11 cellular contexts compared by ENCODE assay signal in genomic region chr5:114360362-114360761, GRCh38. TPM values are rescaled to one million over a fixed set of nuclear protein-coding genes. Genes with fewer than 3 reads are reported as not detected.
DNase-seq lines count a peak whose midpoint lies in the region; ATAC-seq and TF ChIP-seq lines count a peak whose summit lies in the region.
"Had no signal": no experiment of that assay in that cellular context is flagged by ENCODE, and none has a peak within 500 bp of the region (broad histone marks: within the 10 kb centered on the region; RNA-seq: fewer than 3 reads in every experiment).

No MANE protein-coding gene starts in this region.

- H3K9me2 ChIP-seq in GM23248 (ENCODE audit: insufficient read depth): no peaks in the 10 kb centered on the region

- TF ChIP-seq CTCF in AG04449 (IDR thresholded peaks at IDR 0.05; ENCODE audit: insufficient read depth, low read length, missing control alignments) (no peak), coronary artery (IDR thresholded peaks at IDR 0.05) (no peak), nephron progenitor cell (IDR thresholded peaks at IDR 0.05) (no peak)

- 10 to 11% methylated on average over 5 of the region's 5 CpGs for WGBS in GM23248 (ENCODE audit: low coverage in 1 of 2, low lambda C conversion rate in 2 of 2, missing lambda C conversion rate in 2 of 2), 2 experiments

- H3K27me3 Mint-ChIP-seq in nephron progenitor cell (ENCODE audit: low read depth, poor library complexity): peaks cover 69% of the 10 kb centered on the region

- peaks cover 39% of the 10 kb centered on the region for H3K4me1 ChIP-seq in HUES48 (ENCODE audit: control insufficient read depth, insufficient read depth, low read length)
- no peaks in the 10 kb centered on the region for H3K4me1 ChIP-seq in GM23248 (ENCODE audit: insufficient read depth)

- no peak overlapping the region for H3K4me2 ChIP-seq in GM23248 (ENCODE audit: unreplicated experiment)

- POLR2A ChIA-PET in AG04449 (lab: Yijun Ruan, JAX): no interaction called here

- no peak for ATAC-seq in GM21619 (IDR thresholded peaks at IDR 0.05; ENCODE audit: unreplicated experiment)

- no peaks in the 10 kb centered on the region for H3F3A ChIP-seq in GM23248 (ENCODE audit: insufficient read depth)

- in situ Hi-C loops in GM23248 (cut with MboI): no loop called here

- no peak overlapping the region for H3K27ac Mint-ChIP-seq in nephron progenitor cell
- H3K27ac Mint-ChIP-seq: activated naive CD4-positive, alpha-beta T cell treated with anti-CD3 and anti-CD28 coated beads, Interleukin-2, amount 10 ng/mL, durations not matched to agents 7 days and 5 days had no signal

- H3K4me3 Mint-ChIP-seq in nephron progenitor cell: peak overlapping the region; percentile 86
- H3K4me3 Mint-ChIP-seq: activated naive CD4-positive, alpha-beta T cell treated with anti-CD3 and anti-CD28 coated beads, Interleukin-2, amount 10 ng/mL, durations not matched to agents 7 days and 5 days had no signal

- H3K79me2 ChIP-seq in GM23248 (ENCODE audit: insufficient read depth): no peaks in the 10 kb centered on the region

- peak overlapping the region; percentile 74 for H3K9ac ChIP-seq in HUES48 (ENCODE audit: low read depth, low read length)
- H3K9ac ChIP-seq in GM23248: no peak overlapping the region

- H3K4me3 ChIP-seq in AG04449 (ENCODE audit: low read depth, low read length) (peak overlapping the region; percentile 65), HUES48 (ENCODE audit: low read depth, low read length) (peak overlapping the region; percentile 95), coronary artery (peak overlapping the region; percentile 71), GM23248 (no peak overlapping the region)

- peaks cover 6% of the 10 kb centered on the region for H3K36me3 ChIP-seq in HUES48 (ENCODE audit: control insufficient read depth, insufficient read depth, low read length)
- H3K36me3 ChIP-seq in GM23248 (ENCODE audit: low read depth): no peaks in the 10 kb centered on the region

- H3K36me3 Mint-ChIP-seq in nephron progenitor cell (ENCODE audit: low read depth): no peaks in the 10 kb centered on the region
- H3K36me3 Mint-ChIP-seq: activated naive CD4-positive, alpha-beta T cell treated with anti-CD3 and anti-CD28 coated beads, Interleukin-2, amount 10 ng/mL, durations not matched to agents 7 days and 5 days had no signal

- H3K27me3 ChIP-seq in HUES48 (ENCODE audit: control insufficient read depth, insufficient read depth, low read length) (peaks cover 15% of the 10 kb centered on the region), GM23248 (replicated peaks; ENCODE audit: insufficient read depth) (peaks cover 53% of the 10 kb centered on the region)

- CTCF ChIA-PET in AG04449 (lab: Yijun Ruan, JAX): interaction anchor here (0.8 to 10.9 kb wide), 9 partner anchors 9 to 748 kb away, joined by 3 to 118 read pairs (median 4); no protein-coding TSS in a partner anchor

- H3K9me3 Mint-ChIP-seq in nephron progenitor cell: no peaks in the 10 kb centered on the region
- H3K9me3 Mint-ChIP-seq: activated naive CD4-positive, alpha-beta T cell treated with anti-CD3 and anti-CD28 coated beads, Interleukin-2, amount 10 ng/mL, durations not matched to agents 7 days and 5 days had no signal

- H3K9me3 ChIP-seq in HUES48 (ENCODE audit: control insufficient read depth, insufficient read depth, low read length) (no peaks in the 10 kb centered on the region), GM23248 (ENCODE audit: low read depth) (no peaks in the 10 kb centered on the region)

- peaks cover 25% of the 10 kb centered on the region for H3K4me1 Mint-ChIP-seq in nephron progenitor cell

- H4K20me1 ChIP-seq in GM23248 (ENCODE audit: insufficient read depth): no peaks in the 10 kb centered on the region

- DNase-seq in AG04449 (ENCODE audit: low read depth, low spot score): no peak
- no peak for DNase-seq in coronary artery (ENCODE audit: low spot score)
- no peak for DNase-seq in nephron progenitor cell
- DNase-seq in GM23248: no peak
- no peak for DNase-seq in germinal center (ENCODE audit: low spot score)
- DNase-seq in NCI-H1436 treated with DMSO at 0.1 percent for 48 hours (lab: John Stamatoyannopoulos, UW): no peak
- DNase-seq: activated naive CD4-positive, alpha-beta T cell treated with anti-CD3 and anti-CD28 coated beads, Interleukin-2, amount 10 ng/mL, durations not matched to agents 7 days and 5 days; cortex of kidney; stimulated activated naive CD4-positive, alpha-beta T cell treated with Interleukin-2 at 50 U/mL for 16 hours had no signal

- H3K27ac ChIP-seq in HUES48 (ENCODE audit: low read depth, low read length) (peak overlapping the region; percentile 86), coronary artery (no peak overlapping the region), GM23248 (no peak overlapping the region)

- H2AFZ ChIP-seq in GM23248: no peak overlapping the region

RNA-seq across cellular contexts. Expression of gene KCNN2, which starts 1.5 kb away (rescaled TPM):
- not detected in 2 replicates for total RNA-seq in GM23248 (2014; rRNA removed; shearing (Covaris generic))
- not detected in 2 replicates for polyA plus RNA-seq in GM23248 (2016; fragmentation: Nextera tagmentation; extraction: Ambion mirVana)
